ENCODE assay signal across 1 cellular context in the genomic region with DNA sequence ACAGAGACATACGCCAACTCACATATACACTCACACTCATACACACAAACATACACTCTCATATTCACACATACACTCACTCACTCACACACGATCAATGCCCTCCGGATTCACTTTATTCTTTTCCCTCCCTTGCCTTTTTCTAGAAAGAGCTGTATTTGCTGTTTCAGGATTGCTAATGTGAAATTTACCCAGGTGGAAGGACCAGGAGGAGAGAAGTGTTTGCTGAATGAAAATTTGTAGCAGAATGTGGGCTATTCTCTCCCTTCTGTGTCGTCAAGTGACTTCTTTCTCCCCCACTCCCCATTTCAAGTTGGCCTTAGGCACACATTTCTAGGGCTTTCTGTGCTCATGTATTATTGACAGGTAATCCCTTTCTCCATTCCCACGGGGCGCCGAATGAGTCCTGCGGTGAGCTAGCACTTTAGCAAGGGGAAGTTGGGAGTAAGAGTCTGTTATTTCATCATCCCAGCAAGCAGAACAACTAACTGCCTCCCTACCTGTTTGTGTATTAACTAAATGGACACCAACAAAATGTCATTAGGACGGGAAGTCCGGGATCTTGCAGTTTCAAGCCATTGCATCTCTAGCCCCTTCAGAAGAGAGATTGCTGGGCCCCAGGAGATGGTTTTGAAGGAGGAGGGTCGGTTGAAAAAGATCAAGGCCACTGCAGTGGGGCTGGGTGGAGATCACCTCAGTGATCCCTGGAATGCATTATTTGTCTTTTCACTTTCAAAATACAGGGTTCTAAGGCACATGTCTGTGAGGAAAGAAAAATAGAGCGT.
A peak's percentile ranks its signal among the peaks of the same experiment; 100 is the strongest.
TF ChIP-seq lines count a peak whose summit lies in the region.

No MANE protein-coding gene starts in this region.

TF ChIP-seq in K562, 482 proteins besides CTCF, POLR2A, EP300 and RAD21 (continued from another document and continues in another):
- TF ChIP-seq, protein P1, sequence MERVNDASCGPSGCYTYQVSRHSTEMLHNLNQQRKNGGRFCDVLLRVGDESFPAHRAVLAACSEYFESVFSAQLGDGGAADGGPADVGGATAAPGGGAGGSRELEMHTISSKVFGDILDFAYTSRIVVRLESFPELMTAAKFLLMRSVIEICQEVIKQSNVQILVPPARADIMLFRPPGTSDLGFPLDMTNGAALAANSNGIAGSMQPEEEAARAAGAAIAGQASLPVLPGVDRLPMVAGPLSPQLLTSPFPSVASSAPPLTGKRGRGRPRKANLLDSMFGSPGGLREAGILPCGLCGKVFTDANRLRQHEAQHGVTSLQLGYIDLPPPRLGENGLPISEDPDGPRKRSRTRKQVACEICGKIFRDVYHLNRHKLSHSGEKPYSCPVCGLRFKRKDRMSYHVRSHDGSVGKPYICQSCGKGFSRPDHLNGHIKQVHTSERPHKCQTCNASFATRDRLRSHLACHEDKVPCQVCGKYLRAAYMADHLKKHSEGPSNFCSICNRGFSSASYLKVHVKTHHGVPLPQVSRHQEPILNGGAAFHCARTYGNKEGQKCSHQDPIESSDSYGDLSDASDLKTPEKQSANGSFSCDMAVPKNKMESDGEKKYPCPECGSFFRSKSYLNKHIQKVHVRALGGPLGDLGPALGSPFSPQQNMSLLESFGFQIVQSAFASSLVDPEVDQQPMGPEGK (CRISPR knock-in tag; IDR thresholded peaks at IDR 0.05; ENCODE audit: borderline replicate concordance): no peak
- TF ChIP-seq MCM2 (IDR thresholded peaks at IDR 0.05; ENCODE audit: low read depth) (no peak), RFX5 (IDR thresholded peaks at IDR 0.05; ENCODE audit: low read depth, low read length) (no peak), NCOA1 (IDR thresholded peaks at IDR 0.05; ENCODE audit: low read depth) (no peak), RHOXF2B (CRISPR knock-in tag; conservative IDR thresholded peaks at IDR 0.05) (no peak), NR2C1 (IDR thresholded peaks at IDR 0.05) (no peak), NR2C1 (tag; IDR thresholded peaks at IDR 0.05) (no peak), ZNF445 (CRISPR knock-in tag; IDR thresholded peaks at IDR 0.05; ENCODE audit: low read depth) (no peak), RB1 (IDR thresholded peaks at IDR 0.05; ENCODE audit: low read depth) (no peak), SP2 (IDR thresholded peaks at IDR 0.05; ENCODE audit: extremely low read depth, low read depth, low read length, poor library complexity, severe bottlenecking) (no peak), ZNF12 (CRISPR knock-in tag; IDR thresholded peaks at IDR 0.05) (no peak), LARP7 (IDR thresholded peaks at IDR 0.05) (peak; percentile 41; the same call in 1 of the 2 replicates), ZNF140 (CRISPR knock-in tag; IDR thresholded peaks at IDR 0.05) (no peak), ZNF79 (CRISPR knock-in tag; IDR thresholded peaks at IDR 0.05; ENCODE audit: low read depth) (0 out of 2 replicates have a peak, but pooled peaks have one; percentile 26), BRD4 (IDR thresholded peaks at IDR 0.05) (peak; percentile 89; the same call in 1 of the 2 replicates), FOXJ3 (CRISPR knock-in tag; IDR thresholded peaks at IDR 0.05) (no peak), NR4A1 (CRISPR knock-in tag; IDR thresholded peaks at IDR 0.05) (no peak), NR4A1 (tag; IDR thresholded peaks at IDR 0.05) (no peak), ERF (CRISPR knock-in tag; IDR thresholded peaks at IDR 0.05) (no peak), FOXA3 (CRISPR knock-in tag; conservative IDR thresholded peaks at IDR 0.05 in 1 of 2, IDR thresholded peaks at IDR 0.05 in 1 of 2) (no peak), RBM25 (IDR thresholded peaks at IDR 0.05; ENCODE audit: low read depth, low read length, severe bottlenecking) (no peak), NCOR1 (IDR thresholded peaks at IDR 0.05) (no peak), TAF15 (IDR thresholded peaks at IDR 0.05; ENCODE audit: low read depth, low read length) (no peak), IFI16 (CRISPR knock-in tag; IDR thresholded peaks at IDR 0.05) (no peak)
- TF ChIP-seq, protein P2, sequence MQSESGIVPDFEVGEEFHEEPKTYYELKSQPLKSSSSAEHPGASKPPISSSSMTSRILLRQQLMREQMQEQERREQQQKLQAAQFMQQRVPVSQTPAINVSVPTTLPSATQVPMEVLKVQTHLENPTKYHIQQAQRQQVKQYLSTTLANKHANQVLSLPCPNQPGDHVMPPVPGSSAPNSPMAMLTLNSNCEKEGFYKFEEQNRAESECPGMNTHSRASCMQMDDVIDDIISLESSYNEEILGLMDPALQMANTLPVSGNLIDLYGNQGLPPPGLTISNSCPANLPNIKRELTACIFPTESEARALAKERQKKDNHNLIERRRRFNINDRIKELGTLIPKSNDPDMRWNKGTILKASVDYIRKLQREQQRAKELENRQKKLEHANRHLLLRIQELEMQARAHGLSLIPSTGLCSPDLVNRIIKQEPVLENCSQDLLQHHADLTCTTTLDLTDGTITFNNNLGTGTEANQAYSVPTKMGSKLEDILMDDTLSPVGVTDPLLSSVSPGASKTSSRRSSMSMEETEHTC (IDR thresholded peaks at IDR 0.05): 0 out of 2 replicates have a peak, but pooled peaks have one; percentile 18
- TF ChIP-seq, protein P3, sequence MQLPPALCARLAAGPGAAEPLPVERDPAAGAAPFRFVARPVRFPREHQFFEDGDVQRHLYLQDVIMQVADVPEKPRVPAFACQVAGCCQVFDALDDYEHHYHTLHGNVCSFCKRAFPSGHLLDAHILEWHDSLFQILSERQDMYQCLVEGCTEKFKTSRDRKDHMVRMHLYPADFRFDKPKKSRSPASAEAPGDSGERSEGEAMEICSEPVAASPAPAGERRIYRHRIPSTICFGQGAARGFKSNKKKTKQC (CRISPR knock-in tag; IDR thresholded peaks at IDR 0.05): no peak
- TF ChIP-seq, protein P4, sequence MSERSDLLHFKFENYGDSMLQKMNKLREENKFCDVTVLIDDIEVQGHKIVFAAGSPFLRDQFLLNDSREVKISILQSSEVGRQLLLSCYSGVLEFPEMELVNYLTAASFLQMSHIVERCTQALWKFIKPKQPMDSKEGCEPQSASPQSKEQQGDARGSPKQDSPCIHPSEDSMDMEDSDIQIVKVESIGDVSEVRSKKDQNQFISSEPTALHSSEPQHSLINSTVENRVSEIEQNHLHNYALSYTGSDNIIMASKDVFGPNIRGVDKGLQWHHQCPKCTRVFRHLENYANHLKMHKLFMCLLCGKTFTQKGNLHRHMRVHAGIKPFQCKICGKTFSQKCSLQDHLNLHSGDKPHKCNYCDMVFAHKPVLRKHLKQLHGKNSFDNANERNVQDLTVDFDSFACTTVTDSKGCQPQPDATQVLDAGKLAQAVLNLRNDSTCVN (CRISPR knock-in tag; IDR thresholded peaks at IDR 0.05): peak; percentile 76; the same call in 1 of the 2 replicates
- TF ChIP-seq, protein P5, sequence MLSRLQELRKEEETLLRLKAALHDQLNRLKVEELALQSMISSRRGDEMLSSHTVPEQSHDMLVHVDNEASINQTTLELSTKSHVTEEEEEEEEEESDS (CRISPR knock-in tag; IDR thresholded peaks at IDR 0.05): no peak
- TF ChIP-seq, protein P6, sequence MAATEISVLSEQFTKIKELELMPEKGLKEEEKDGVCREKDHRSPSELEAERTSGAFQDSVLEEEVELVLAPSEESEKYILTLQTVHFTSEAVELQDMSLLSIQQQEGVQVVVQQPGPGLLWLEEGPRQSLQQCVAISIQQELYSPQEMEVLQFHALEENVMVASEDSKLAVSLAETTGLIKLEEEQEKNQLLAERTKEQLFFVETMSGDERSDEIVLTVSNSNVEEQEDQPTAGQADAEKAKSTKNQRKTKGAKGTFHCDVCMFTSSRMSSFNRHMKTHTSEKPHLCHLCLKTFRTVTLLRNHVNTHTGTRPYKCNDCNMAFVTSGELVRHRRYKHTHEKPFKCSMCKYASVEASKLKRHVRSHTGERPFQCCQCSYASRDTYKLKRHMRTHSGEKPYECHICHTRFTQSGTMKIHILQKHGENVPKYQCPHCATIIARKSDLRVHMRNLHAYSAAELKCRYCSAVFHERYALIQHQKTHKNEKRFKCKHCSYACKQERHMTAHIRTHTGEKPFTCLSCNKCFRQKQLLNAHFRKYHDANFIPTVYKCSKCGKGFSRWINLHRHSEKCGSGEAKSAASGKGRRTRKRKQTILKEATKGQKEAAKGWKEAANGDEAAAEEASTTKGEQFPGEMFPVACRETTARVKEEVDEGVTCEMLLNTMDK (IDR thresholded peaks at IDR 0.05; ENCODE audit: borderline replicate concordance, insufficient read depth, low read depth, low read length, poor library complexity, severe bottlenecking): no peak
- TF ChIP-seq, protein P7, sequence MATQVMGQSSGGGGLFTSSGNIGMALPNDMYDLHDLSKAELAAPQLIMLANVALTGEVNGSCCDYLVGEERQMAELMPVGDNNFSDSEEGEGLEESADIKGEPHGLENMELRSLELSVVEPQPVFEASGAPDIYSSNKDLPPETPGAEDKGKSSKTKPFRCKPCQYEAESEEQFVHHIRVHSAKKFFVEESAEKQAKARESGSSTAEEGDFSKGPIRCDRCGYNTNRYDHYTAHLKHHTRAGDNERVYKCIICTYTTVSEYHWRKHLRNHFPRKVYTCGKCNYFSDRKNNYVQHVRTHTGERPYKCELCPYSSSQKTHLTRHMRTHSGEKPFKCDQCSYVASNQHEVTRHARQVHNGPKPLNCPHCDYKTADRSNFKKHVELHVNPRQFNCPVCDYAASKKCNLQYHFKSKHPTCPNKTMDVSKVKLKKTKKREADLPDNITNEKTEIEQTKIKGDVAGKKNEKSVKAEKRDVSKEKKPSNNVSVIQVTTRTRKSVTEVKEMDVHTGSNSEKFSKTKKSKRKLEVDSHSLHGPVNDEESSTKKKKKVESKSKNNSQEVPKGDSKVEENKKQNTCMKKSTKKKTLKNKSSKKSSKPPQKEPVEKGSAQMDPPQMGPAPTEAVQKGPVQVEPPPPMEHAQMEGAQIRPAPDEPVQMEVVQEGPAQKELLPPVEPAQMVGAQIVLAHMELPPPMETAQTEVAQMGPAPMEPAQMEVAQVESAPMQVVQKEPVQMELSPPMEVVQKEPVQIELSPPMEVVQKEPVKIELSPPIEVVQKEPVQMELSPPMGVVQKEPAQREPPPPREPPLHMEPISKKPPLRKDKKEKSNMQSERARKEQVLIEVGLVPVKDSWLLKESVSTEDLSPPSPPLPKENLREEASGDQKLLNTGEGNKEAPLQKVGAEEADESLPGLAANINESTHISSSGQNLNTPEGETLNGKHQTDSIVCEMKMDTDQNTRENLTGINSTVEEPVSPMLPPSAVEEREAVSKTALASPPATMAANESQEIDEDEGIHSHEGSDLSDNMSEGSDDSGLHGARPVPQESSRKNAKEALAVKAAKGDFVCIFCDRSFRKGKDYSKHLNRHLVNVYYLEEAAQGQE (CRISPR knock-in tag; IDR thresholded peaks at IDR 0.05; ENCODE audit: low read depth): no peak
- TF ChIP-seq, protein P8, sequence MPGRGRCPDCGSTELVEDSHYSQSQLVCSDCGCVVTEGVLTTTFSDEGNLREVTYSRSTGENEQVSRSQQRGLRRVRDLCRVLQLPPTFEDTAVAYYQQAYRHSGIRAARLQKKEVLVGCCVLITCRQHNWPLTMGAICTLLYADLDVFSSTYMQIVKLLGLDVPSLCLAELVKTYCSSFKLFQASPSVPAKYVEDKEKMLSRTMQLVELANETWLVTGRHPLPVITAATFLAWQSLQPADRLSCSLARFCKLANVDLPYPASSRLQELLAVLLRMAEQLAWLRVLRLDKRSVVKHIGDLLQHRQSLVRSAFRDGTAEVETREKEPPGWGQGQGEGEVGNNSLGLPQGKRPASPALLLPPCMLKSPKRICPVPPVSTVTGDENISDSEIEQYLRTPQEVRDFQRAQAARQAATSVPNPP (IDR thresholded peaks at IDR 0.05; ENCODE audit: borderline replicate concordance, insufficient read depth, insufficient read length): no peak
- TF ChIP-seq, protein P9, sequence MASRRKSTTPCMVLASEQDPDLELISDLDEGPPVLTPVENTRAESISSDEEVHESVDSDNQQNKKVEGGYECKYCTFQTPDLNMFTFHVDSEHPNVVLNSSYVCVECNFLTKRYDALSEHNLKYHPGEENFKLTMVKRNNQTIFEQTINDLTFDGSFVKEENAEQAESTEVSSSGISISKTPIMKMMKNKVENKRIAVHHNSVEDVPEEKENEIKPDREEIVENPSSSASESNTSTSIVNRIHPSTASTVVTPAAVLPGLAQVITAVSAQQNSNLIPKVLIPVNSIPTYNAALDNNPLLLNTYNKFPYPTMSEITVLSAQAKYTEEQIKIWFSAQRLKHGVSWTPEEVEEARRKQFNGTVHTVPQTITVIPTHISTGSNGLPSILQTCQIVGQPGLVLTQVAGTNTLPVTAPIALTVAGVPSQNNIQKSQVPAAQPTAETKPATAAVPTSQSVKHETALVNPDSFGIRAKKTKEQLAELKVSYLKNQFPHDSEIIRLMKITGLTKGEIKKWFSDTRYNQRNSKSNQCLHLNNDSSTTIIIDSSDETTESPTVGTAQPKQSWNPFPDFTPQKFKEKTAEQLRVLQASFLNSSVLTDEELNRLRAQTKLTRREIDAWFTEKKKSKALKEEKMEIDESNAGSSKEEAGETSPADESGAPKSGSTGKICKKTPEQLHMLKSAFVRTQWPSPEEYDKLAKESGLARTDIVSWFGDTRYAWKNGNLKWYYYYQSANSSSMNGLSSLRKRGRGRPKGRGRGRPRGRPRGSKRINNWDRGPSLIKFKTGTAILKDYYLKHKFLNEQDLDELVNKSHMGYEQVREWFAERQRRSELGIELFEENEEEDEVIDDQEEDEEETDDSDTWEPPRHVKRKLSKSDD (conservative IDR thresholded peaks at IDR 0.05; ENCODE audit: low read length): no peak
- TF ChIP-seq, protein P10, sequence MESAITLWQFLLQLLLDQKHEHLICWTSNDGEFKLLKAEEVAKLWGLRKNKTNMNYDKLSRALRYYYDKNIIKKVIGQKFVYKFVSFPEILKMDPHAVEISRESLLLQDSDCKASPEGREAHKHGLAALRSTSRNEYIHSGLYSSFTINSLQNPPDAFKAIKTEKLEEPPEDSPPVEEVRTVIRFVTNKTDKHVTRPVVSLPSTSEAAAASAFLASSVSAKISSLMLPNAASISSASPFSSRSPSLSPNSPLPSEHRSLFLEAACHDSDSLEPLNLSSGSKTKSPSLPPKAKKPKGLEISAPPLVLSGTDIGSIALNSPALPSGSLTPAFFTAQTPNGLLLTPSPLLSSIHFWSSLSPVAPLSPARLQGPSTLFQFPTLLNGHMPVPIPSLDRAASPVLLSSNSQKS (CRISPR knock-in tag; IDR thresholded peaks at IDR 0.05): no peak
- TF ChIP-seq, protein P11, sequence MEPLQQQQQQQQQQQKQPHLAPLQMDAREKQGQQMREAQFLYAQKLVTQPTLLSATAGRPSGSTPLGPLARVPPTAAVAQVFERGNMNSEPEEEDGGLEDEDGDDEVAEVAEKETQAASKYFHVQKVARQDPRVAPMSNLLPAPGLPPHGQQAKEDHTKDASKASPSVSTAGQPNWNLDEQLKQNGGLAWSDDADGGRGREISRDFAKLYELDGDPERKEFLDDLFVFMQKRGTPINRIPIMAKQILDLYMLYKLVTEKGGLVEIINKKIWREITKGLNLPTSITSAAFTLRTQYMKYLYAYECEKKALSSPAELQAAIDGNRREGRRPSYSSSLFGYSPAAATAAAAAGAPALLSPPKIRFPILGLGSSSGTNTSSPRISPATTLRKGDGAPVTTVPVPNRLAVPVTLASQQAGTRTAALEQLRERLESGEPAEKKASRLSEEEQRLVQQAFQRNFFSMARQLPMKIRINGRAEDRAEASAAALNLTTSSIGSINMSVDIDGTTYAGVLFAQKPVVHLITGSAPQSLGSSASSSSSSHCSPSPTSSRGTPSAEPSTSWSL (CRISPR knock-in tag; IDR thresholded peaks at IDR 0.05; ENCODE audit: borderline replicate concordance): 0 out of 2 replicates have a peak, but pooled peaks have one; percentile 41
- TF ChIP-seq, protein P12, sequence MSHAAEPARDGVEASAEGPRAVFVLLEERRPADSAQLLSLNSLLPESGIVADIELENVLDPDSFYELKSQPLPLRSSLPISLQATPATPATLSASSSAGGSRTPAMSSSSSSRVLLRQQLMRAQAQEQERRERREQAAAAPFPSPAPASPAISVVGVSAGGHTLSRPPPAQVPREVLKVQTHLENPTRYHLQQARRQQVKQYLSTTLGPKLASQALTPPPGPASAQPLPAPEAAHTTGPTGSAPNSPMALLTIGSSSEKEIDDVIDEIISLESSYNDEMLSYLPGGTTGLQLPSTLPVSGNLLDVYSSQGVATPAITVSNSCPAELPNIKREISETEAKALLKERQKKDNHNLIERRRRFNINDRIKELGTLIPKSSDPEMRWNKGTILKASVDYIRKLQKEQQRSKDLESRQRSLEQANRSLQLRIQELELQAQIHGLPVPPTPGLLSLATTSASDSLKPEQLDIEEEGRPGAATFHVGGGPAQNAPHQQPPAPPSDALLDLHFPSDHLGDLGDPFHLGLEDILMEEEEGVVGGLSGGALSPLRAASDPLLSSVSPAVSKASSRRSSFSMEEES (CRISPR knock-in tag; IDR thresholded peaks at IDR 0.05): no peak
